In the genomic region with DNA sequence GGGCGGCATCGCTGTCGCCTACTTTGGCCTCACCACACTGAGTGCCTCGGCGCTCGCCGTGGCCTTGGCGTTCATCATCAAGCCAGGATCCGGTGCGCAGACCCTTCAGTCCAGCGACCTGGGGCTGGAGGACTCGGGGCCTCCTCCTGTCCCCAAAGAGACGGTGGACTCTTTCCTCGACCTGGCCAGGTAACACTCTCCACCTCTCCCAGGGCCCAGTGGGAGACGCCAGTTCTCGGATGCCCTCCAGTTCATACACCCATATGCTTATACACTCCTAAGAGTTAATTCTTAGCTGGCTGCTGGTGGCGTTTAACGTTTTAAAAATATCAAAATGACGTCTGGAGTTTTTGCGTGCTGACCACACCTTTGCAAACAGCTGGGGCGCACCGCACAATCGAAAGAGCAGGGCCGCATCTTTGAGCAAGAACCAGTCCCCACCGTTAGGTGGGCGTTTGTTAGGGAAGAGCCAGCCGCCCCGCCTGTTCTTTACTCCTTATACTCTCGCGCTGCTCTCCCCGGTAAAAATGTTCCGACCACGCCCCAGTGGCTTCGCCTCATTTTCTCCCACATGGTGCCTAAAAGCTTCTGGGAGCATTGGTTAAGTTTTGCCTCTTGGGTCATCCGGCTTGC, we compare ENCODE assay signal across 10 cellular contexts. TPM values are rescaled to one million over a fixed set of nuclear protein-coding genes. Genes with fewer than 3 reads are reported as not detected.
DNase-seq lines count a peak whose midpoint lies in the region; ATAC-seq, FAIRE-seq and TF ChIP-seq lines count a peak whose summit lies in the region.
"Had no signal": no experiment of that assay in that cellular context is flagged by ENCODE, and none has a peak within 500 bp of the region (broad histone marks: within the 10 kb centered on the region; RNA-seq: fewer than 3 reads in every experiment).

No MANE protein-coding gene starts in this region.

- peak overlapping the region in 2 of 3 donors; percentile 14 to 74 for H3K27ac Mint-ChIP-seq in IgD-negative memory B cell
- peak overlapping the region; percentile 58 for H3K27ac Mint-ChIP-seq in activated naive CD8-positive, alpha-beta T cell treated with anti-CD3 and anti-CD28 coated beads for 36 hours

- FAIRE-seq in kidney (lab: Jason Lieb, UNC), result no peak
- FAIRE-seq: colon, G401.6 had no signal

- peak overlapping the region; percentile 58 to 72 for H3K4me3 ChIP-seq in kidney (ENCODE audit: low read length in 2 of 2)
- H3K4me3 ChIP-seq in suprapubic skin, result peak overlapping the region; percentile 83

- peak overlapping the region in 1 of 2 donors; percentile 29 for H3K9ac ChIP-seq in kidney (ENCODE audit: low read length in 2 of 2)

- H3K36me3 ChIP-seq in kidney (ENCODE audit: control insufficient read depth in 1 of 2, insufficient read depth in 2 of 2, low read length in 2 of 2) (no peaks in the 10 kb centered on the region), suprapubic skin (no peaks in the 10 kb centered on the region)

- TF ChIP-seq CTCF in kidney (IDR thresholded peaks at IDR 0.05; ENCODE audit: borderline replicate concordance, extremely low read depth, insufficient read depth), result no peak
- no peak for TF ChIP-seq CTCF in suprapubic skin (IDR thresholded peaks at IDR 0.05)

- H3K4me3 Mint-ChIP-seq in IgD-negative memory B cell, result peak overlapping the region; percentile 80 to 89 (median 86)
- H3K4me3 Mint-ChIP-seq in activated naive CD8-positive, alpha-beta T cell treated with anti-CD3 and anti-CD28 coated beads for 36 hours, result peak overlapping the region; percentile 87

- no peaks in the 10 kb centered on the region for H3K9me3 ChIP-seq in kidney (ENCODE audit: control insufficient read depth in 1 of 2, low read length in 2 of 2)
- H3K9me3 ChIP-seq in suprapubic skin, result no peaks in the 10 kb centered on the region

- no peak overlapping the region for H3K27ac ChIP-seq in kidney (ENCODE audit: low read depth in 2 of 2, low read length in 2 of 2)
- no peak overlapping the region for H3K27ac ChIP-seq in suprapubic skin

- intact Hi-C loops in kidney (cut with DNase I), result no loop called here

- ATAC-seq in GM21576 (IDR thresholded peaks at IDR 0.05; ENCODE audit: unreplicated experiment) (no peak), HG03342 (IDR thresholded peaks at IDR 0.05; ENCODE audit: unreplicated experiment) (no peak)

- H3K9me3 Mint-ChIP-seq in IgD-negative memory B cell, result no peaks in the 10 kb centered on the region
- H3K9me3 Mint-ChIP-seq in activated naive CD8-positive, alpha-beta T cell treated with anti-CD3 and anti-CD28 coated beads for 36 hours, result no peaks in the 10 kb centered on the region

- peaks cover 25 to 36% (median 28%) of the 10 kb centered on the region in 3 donors for H3K4me1 Mint-ChIP-seq in IgD-negative memory B cell
- peaks cover 34% of the 10 kb centered on the region for H3K4me1 Mint-ChIP-seq in activated naive CD8-positive, alpha-beta T cell treated with anti-CD3 and anti-CD28 coated beads for 36 hours

- peaks cover 1% of the 10 kb centered on the region for H3K36me3 Mint-ChIP-seq in IgD-negative memory B cell
- peaks cover 35% of the 10 kb centered on the region for H3K36me3 Mint-ChIP-seq in activated naive CD8-positive, alpha-beta T cell treated with anti-CD3 and anti-CD28 coated beads for 36 hours

- DNase-seq in NCI-H187 (lab: John Stamatoyannopoulos, UW), result peak; percentile 25 to 32
- no peak for DNase-seq in NCI-H187 treated with DMSO at 0.1 percent for 48 hours (lab: John Stamatoyannopoulos, UW)
- DNase-seq in activated naive CD8-positive, alpha-beta T cell treated with anti-CD3 and anti-CD28 coated beads for 36 hours, result peak; percentile 14
- DNase-seq in kidney, result peak; percentile 61
- DNase-seq in suprapubic skin (ENCODE audit: low spot score in 2 of 2), result peak in 1 of 2 donors; percentile 70

- H3K27me3 ChIP-seq in suprapubic skin, result no peaks in the 10 kb centered on the region

- TF ChIP-seq POLR2A in suprapubic skin (IDR thresholded peaks at IDR 0.05), result no peak

- peaks cover 0 to 4% of the 10 kb centered on the region in 2 donors for H3K4me1 ChIP-seq in kidney (ENCODE audit: control insufficient read depth in 1 of 2, insufficient read depth in 1 of 2, low read depth in 1 of 2, low read length in 2 of 2)
- H3K4me1 ChIP-seq in suprapubic skin, result peaks cover 46% of the 10 kb centered on the region

- 15% methylated on average over 29 of the region's 35 CpGs for WGBS in suprapubic skin

- TF ChIP-seq EP300 in suprapubic skin (IDR thresholded peaks at IDR 0.05), result no peak

- H3K27me3 Mint-ChIP-seq in IgD-negative memory B cell, result no peaks in the 10 kb centered on the region
- peaks cover 27% of the 10 kb centered on the region for H3K27me3 Mint-ChIP-seq in activated naive CD8-positive, alpha-beta T cell treated with anti-CD3 and anti-CD28 coated beads for 36 hours

RNA-seq across cellular contexts. Expression of a gene that starts 0.9 kb away (rescaled TPM):
- polyA plus RNA-seq in IgD-negative memory B cell, result 3.6 TPM
- 10 to 100 TPM; 17.6 to 18.9 TPM for total RNA-seq in activated naive CD8-positive, alpha-beta T cell treated with anti-CD3 and anti-CD28 coated beads for 36 hours
- total RNA-seq in kidney, result 10.6 TPM
- polyA plus RNA-seq in kidney (ENCODE audit: insufficient read depth, low read depth, low replicate concordance), result 2.1 TPM
- total RNA-seq in suprapubic skin, result 10 to 100 TPM; 12.9 to 39.5 (median 29.0) TPM
